1 cellular context compared by ENCODE assay signal in genomic region chr17:59842901-59843652, GRCh38.
TF ChIP-seq lines count a peak whose summit lies in the region.

No MANE protein-coding gene starts in this region.

TF ChIP-seq in HepG2, 621 proteins besides CTCF, POLR2A, EP300 and RAD21 (continued from another document and continues in another):
- TF ChIP-seq ERF (CRISPR knock-in tag; IDR thresholded peaks at IDR 0.05) (peak; percentile 78), NCOR1 (IDR thresholded peaks at IDR 0.05; ENCODE audit: borderline replicate concordance, low read length) (peak; percentile 42; the same call in 1 of the 2 replicates), ZNF710 (CRISPR knock-in tag; IDR thresholded peaks at IDR 0.05; ENCODE audit: borderline replicate concordance) (peak; percentile 80; the same call in 1 of the 2 replicates), TEAD3 (CRISPR knock-in tag; optimal IDR thresholded peaks at IDR 0.05; ENCODE audit: borderline replicate concordance) (peak; percentile 69), ZNF562 (CRISPR knock-in tag; IDR thresholded peaks at IDR 0.05; ENCODE audit: borderline replicate concordance) (peak; percentile 79; the same call in 1 of the 2 replicates), RERE (CRISPR knock-in tag; IDR thresholded peaks at IDR 0.05; ENCODE audit: low read depth) (0 out of 2 replicates have a peak, but pooled peaks have one; percentile 43), NFE2L2 (IDR thresholded peaks at IDR 0.05; ENCODE audit: low read length) (peak; percentile 54; the same call in 1 of the 2 replicates), ZNF766 (CRISPR knock-in tag; IDR thresholded peaks at IDR 0.05; ENCODE audit: borderline replicate concordance) (no peak; the same call in 1 of the 2 replicates), PHF5A (CRISPR knock-in tag; IDR thresholded peaks at IDR 0.05; ENCODE audit: low read depth, unreplicated experiment) (peak; percentile 97), TCF7L2 (IDR thresholded peaks at IDR 0.05; ENCODE audit: low read depth, low read length) (no peak), HINFP (CRISPR knock-in tag; IDR thresholded peaks at IDR 0.05; ENCODE audit: low read depth) (no peak; the same call in 1 of the 2 replicates), ZNF629 (CRISPR knock-in tag; conservative IDR thresholded peaks at IDR 0.05) (no peak), ONECUT2 (CRISPR knock-in tag; IDR thresholded peaks at IDR 0.05) (no peak), ZBTB26 (CRISPR knock-in tag; IDR thresholded peaks at IDR 0.05; ENCODE audit: borderline replicate concordance) (no peak), FOSL1 (CRISPR knock-in tag; IDR thresholded peaks at IDR 0.05; ENCODE audit: borderline replicate concordance) (no peak), ARNTL (CRISPR knock-in tag; IDR thresholded peaks at IDR 0.05) (0 out of 2 replicates have a peak, but pooled peaks have one; percentile 16), TEF (CRISPR knock-in tag; IDR thresholded peaks at IDR 0.05) (peak; percentile 75; the same call in 1 of the 2 replicates), ZNF557 (CRISPR knock-in tag; IDR thresholded peaks at IDR 0.05) (peak; percentile 87; the same call in 1 of the 2 replicates), ZNF674 (CRISPR knock-in tag; IDR thresholded peaks at IDR 0.05; ENCODE audit: low read depth) (no peak), ZNF773 (CRISPR knock-in tag; IDR thresholded peaks at IDR 0.05; ENCODE audit: borderline replicate concordance) (no peak), SATB2 (CRISPR knock-in tag; IDR thresholded peaks at IDR 0.05) (no peak; the same call in 1 of the 2 replicates), MXD4 (CRISPR knock-in tag; IDR thresholded peaks at IDR 0.05) (peak; percentile 19; the same call in 1 of the 2 replicates), TOPORS (CRISPR knock-in tag; IDR thresholded peaks at IDR 0.05) (peak; percentile 23; the same call in 1 of the 2 replicates), ZNF232 (CRISPR knock-in tag; IDR thresholded peaks at IDR 0.05; ENCODE audit: borderline replicate concordance) (no peak), PITX1 (CRISPR knock-in tag; IDR thresholded peaks at IDR 0.05) (no peak), TARDBP (CRISPR knock-in tag; IDR thresholded peaks at IDR 0.05) (no peak), NFE2 (CRISPR knock-in tag; IDR thresholded peaks at IDR 0.05) (0 out of 2 replicates have a peak, but pooled peaks have one; percentile 42), ZBTB7A (CRISPR knock-in tag; IDR thresholded peaks at IDR 0.05) (0 out of 2 replicates have a peak, but pooled peaks have one; percentile 5), SOX13 (IDR thresholded peaks at IDR 0.05) (peak; percentile 96), SOX13 (CRISPR knock-in tag; conservative IDR thresholded peaks at IDR 0.05 in 1 of 2, IDR thresholded peaks at IDR 0.05 in 1 of 2) (peak; percentile 35 to 98; a peak in 3 of 4 replicates), RELA (CRISPR knock-in tag; IDR thresholded peaks at IDR 0.05) (peak; percentile 36; the same call in 1 of the 2 replicates), TEAD2 (CRISPR knock-in tag; IDR thresholded peaks at IDR 0.05) (no peak), ZFP90 (CRISPR knock-in tag; IDR thresholded peaks at IDR 0.05; ENCODE audit: borderline replicate concordance) (no peak), ZNF614 (CRISPR knock-in tag; IDR thresholded peaks at IDR 0.05; ENCODE audit: borderline replicate concordance) (peak; percentile 25), KLF16 (CRISPR knock-in tag; IDR thresholded peaks at IDR 0.05) (peak in 1 of 2 experiments; percentile 78; a peak in 2 of 4 replicates), SALL2 (CRISPR knock-in tag; IDR thresholded peaks at IDR 0.05) (peak; percentile 4; the same call in 1 of the 2 replicates), DMTF1 (CRISPR knock-in tag; IDR thresholded peaks at IDR 0.05) (0 out of 2 replicates have a peak, but pooled peaks have one; percentile 15), KLF13 (CRISPR knock-in tag; IDR thresholded peaks at IDR 0.05) (no peak), SUZ12 (IDR thresholded peaks at IDR 0.05; ENCODE audit: low read depth, low read length) (no peak), MED8 (CRISPR knock-in tag; IDR thresholded peaks at IDR 0.05; ENCODE audit: insufficient replicate concordance) (peak; percentile 78), ZNF3 (CRISPR knock-in tag; IDR thresholded peaks at IDR 0.05) (0 out of 2 replicates have a peak, but pooled peaks have one; percentile 17), RBM22 (optimal IDR thresholded peaks at IDR 0.05; ENCODE audit: low read length) (peak; percentile 100), CENPX (CRISPR knock-in tag; IDR thresholded peaks at IDR 0.05) (no peak), ARID4A (CRISPR knock-in tag; IDR thresholded peaks at IDR 0.05; ENCODE audit: borderline replicate concordance) (no peak; the same call in 1 of the 2 replicates), ZNF746 (CRISPR knock-in tag; IDR thresholded peaks at IDR 0.05) (no peak; the same call in 1 of the 2 replicates)
